Comparison of ENCODE assay signal across 14 cellular contexts in genomic region chr3:140319801-140320200, GRCh38.
"Had no signal": no experiment of that assay in that cellular context is flagged by ENCODE, and none has a peak within 500 bp of the region (broad histone marks: within the 10 kb centered on the region; RNA-seq: fewer than 3 reads in every experiment).

No MANE protein-coding gene starts in this region.

- H3K4me1 Mint-ChIP-seq: activated B cell treated with CpG ODN at 0.5 μM for 24 hours; activated CD4-positive, alpha-beta T cell treated with anti-CD3 and anti-CD28 coated beads, Interleukin-2, amount 10 ng/mL, durations not matched to agents 24 days and 14 days; natural killer cell had no signal

- H3K9me3 Mint-ChIP-seq: activated B cell treated with CpG ODN at 0.5 μM for 24 hours; activated CD4-positive, alpha-beta T cell treated with anti-CD3 and anti-CD28 coated beads, Interleukin-2, amount 10 ng/mL, durations not matched to agents 24 days and 14 days; activated T-helper 2 cell treated with anti-CD3 and anti-CD28 coated beads, Interferon-gamma antibody, Interleukin-2, Interleukin-4, amounts not matched to agents 10 μg/mL and 5 μg/mL and 100 μg/mL, durations not matched to agents 14 hours and 24 hours and 36 hours; natural killer cell had no signal

- H3K4me3 Mint-ChIP-seq: activated B cell treated with CpG ODN at 0.5 μM for 24 hours; activated CD4-positive, alpha-beta T cell treated with anti-CD3 and anti-CD28 coated beads, Interleukin-2, amount 10 ng/mL, durations not matched to agents 24 days and 14 days; natural killer cell had no signal

- H3K27ac Mint-ChIP-seq: activated B cell treated with CpG ODN at 0.5 μM for 24 hours; activated CD4-positive, alpha-beta T cell treated with anti-CD3 and anti-CD28 coated beads, Interleukin-2, amount 10 ng/mL, durations not matched to agents 24 days and 14 days; activated T-helper 2 cell treated with anti-CD3 and anti-CD28 coated beads, Interferon-gamma antibody, Interleukin-2, Interleukin-4, amounts not matched to agents 10 μg/mL and 5 μg/mL and 100 μg/mL, durations not matched to agents 14 hours and 24 hours and 36 hours; natural killer cell had no signal

- DNase-seq: activated B cell treated with CpG ODN at 0.5 μM for 24 hours; activated CD4-positive, alpha-beta T cell treated with anti-CD3 and anti-CD28 coated beads, Interleukin-2, amount 10 ng/mL, durations not matched to agents 24 days and 14 days; activated naive CD4-positive, alpha-beta T cell treated with anti-CD3 and anti-CD28 coated beads, Interleukin-2, amount 50 U/mL, for 16 hours; activated T-cell treated with anti-CD3 and anti-CD28 coated beads for 4 hours; caudate nucleus; colonic mucosa; foreskin melanocyte; heart left ventricle; mammary epithelial cell; natural killer cell; posterior cingulate gyrus; transverse colon had no signal

- ATAC-seq: heart left ventricle, left lobe of liver, natural killer cell had no signal

- H3K36me3 Mint-ChIP-seq: natural killer cell had no signal
